1 cellular context compared by ENCODE assay signal in genomic region chr7:98733036-98733435, GRCh38.
TF ChIP-seq lines count a peak whose summit lies in the region.

No MANE protein-coding gene starts in this region.

TF ChIP-seq in K562, 482 proteins besides CTCF, POLR2A, EP300 and RAD21 (continued from another document):
- TF ChIP-seq AFF4 (CRISPR knock-in tag; IDR thresholded peaks at IDR 0.05): no peak
- no peak for TF ChIP-seq CHD1 (IDR thresholded peaks at IDR 0.05; ENCODE audit: low read length)
- no peak for TF ChIP-seq FOXJ2 (tag; IDR thresholded peaks at IDR 0.05)
- TF ChIP-seq SMC3 (conservative IDR thresholded peaks at IDR 0.05; ENCODE audit: insufficient read depth, low read depth, low read length): peak; percentile 68
- TF ChIP-seq USF2 (CRISPR knock-in tag; IDR thresholded peaks at IDR 0.05): no peak
- peak; percentile 78 for TF ChIP-seq EHMT2 (IDR thresholded peaks at IDR 0.05)
- peak; percentile 63 for TF ChIP-seq HMBOX1 (IDR thresholded peaks at IDR 0.05)
- no peak for TF ChIP-seq TAF1 (IDR thresholded peaks at IDR 0.05; ENCODE audit: control insufficient read depth, extremely low read depth, insufficient read depth, low read length, severe bottlenecking)
- peak; percentile 56; the same call in 1 of the 2 replicates for TF ChIP-seq CBX1 (IDR thresholded peaks at IDR 0.05; ENCODE audit: low read depth)
- TF ChIP-seq ZNF318 (IDR thresholded peaks at IDR 0.05; ENCODE audit: borderline replicate concordance in 1 of 2, low read depth in 1 of 2): no peak
- 0 out of 2 replicates have a peak, but pooled peaks have one; percentile 41 for TF ChIP-seq KLF16 (IDR thresholded peaks at IDR 0.05)
- TF ChIP-seq BHLHE40 (IDR thresholded peaks at IDR 0.05; ENCODE audit: low read length): no peak
- TF ChIP-seq TCF7 (IDR thresholded peaks at IDR 0.05; ENCODE audit: borderline replicate concordance): no peak
- TF ChIP-seq SRSF3 (IDR thresholded peaks at IDR 0.05; ENCODE audit: insufficient read depth, low read length): no peak
- TF ChIP-seq E2F3 (CRISPR knock-in tag; IDR thresholded peaks at IDR 0.05): no peak
- TF ChIP-seq ARID1B (IDR thresholded peaks at IDR 0.05): no peak
- TF ChIP-seq RAD51 (IDR thresholded peaks at IDR 0.05; ENCODE audit: borderline replicate concordance, low read depth): no peak
- TF ChIP-seq PYGO2 (tag; IDR thresholded peaks at IDR 0.05): no peak
- TF ChIP-seq JUNB (CRISPR knock-in tag; conservative IDR thresholded peaks at IDR 0.05): no peak
